Comparison of ENCODE assay signal across 33 cellular contexts in the genomic region with DNA sequence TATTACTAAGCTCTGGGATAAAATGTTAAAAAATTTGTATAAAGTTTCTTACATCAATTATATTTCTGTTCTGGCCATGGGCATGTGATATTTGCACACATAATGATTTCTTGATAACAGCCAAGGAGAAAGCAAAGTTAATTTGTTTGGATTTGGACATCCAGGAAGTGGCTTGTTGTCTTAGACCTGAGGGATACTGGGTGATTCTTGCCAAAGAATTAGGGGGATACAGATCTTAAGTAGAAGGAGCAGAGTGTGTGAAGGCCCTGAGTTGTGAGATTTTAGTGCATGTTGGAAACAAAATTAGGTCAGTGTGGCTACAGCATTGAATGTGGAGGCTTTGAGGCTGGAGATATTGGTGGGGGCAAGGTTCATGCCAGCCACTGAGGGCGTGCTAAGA.
"Had no signal": no experiment of that assay in that cellular context is flagged by ENCODE, and none has a peak within 500 bp of the region (broad histone marks: within the 10 kb centered on the region; RNA-seq: fewer than 3 reads in every experiment).

No MANE protein-coding gene starts in this region.

- H3K4me2 ChIP-seq: hepatocyte had no signal

- H3K9me3 Mint-ChIP-seq: activated B cell treated with CpG ODN at 0.5 μM for 24 hours; activated CD4-positive, alpha-beta memory T cell treated with anti-CD3 and anti-CD28 coated beads for 36 hours; activated naive CD4-positive, alpha-beta T cell treated with anti-CD3 and anti-CD28 coated beads for 36 hours; activated naive CD4-positive, alpha-beta T cell treated with anti-CD3 and anti-CD28 coated beads, Interleukin-2, amount 50 U/mL, for 24 hours; activated naive CD8-positive, alpha-beta T cell treated with anti-CD3 and anti-CD28 coated beads for 36 hours; activated naive CD8-positive, alpha-beta T cell treated with anti-CD3 and anti-CD28 coated beads, Interleukin-2, amount 50 U/mL, for 24 hours; activated T-helper 1 cell treated with anti-CD3 and anti-CD28 coated beads, Interleukin-12 subunit alpha, Interleukin-12 subunit beta, Interleukin-2, Interleukin-4 antibody, amounts not matched to agents 30 ng/mL and 10 ng/mL and 1 ng/mL, durations not matched to agents 14 hours and 24 hours and 36 hours; activated T-helper 2 cell treated with anti-CD3 and anti-CD28 coated beads, Interferon-gamma antibody, Interleukin-2, Interleukin-4, amounts not matched to agents 10 μg/mL and 5 μg/mL and 100 μg/mL, durations not matched to agents 14 hours and 24 hours and 36 hours had no signal

- H3K4me3 Mint-ChIP-seq: activated B cell treated with CpG ODN at 0.5 μM for 24 hours; activated CD4-positive, alpha-beta memory T cell treated with anti-CD3 and anti-CD28 coated beads for 36 hours; activated CD8-positive, alpha-beta memory T cell treated with anti-CD3 and anti-CD28 coated beads, Interleukin-2, amount 10 ng/mL, durations not matched to agents 7 days and 5 days; activated CD8-positive, alpha-beta T cell treated with anti-CD3 and anti-CD28 coated beads, Interleukin-2, amount 10 ng/mL, durations not matched to agents 7 days and 5 days; activated naive CD4-positive, alpha-beta T cell treated with anti-CD3 and anti-CD28 coated beads for 36 hours; activated naive CD4-positive, alpha-beta T cell treated with anti-CD3 and anti-CD28 coated beads, Interleukin-2, amount 50 U/mL, for 24 hours; activated naive CD8-positive, alpha-beta T cell treated with anti-CD3 and anti-CD28 coated beads for 36 hours; activated naive CD8-positive, alpha-beta T cell treated with anti-CD3 and anti-CD28 coated beads, Interleukin-2, amount 50 U/mL, for 24 hours; activated T-helper 1 cell treated with anti-CD3 and anti-CD28 coated beads, Interleukin-12 subunit alpha, Interleukin-12 subunit beta, Interleukin-2, Interleukin-4 antibody, amounts not matched to agents 30 ng/mL and 10 ng/mL and 1 ng/mL, durations not matched to agents 14 hours and 24 hours and 36 hours; effector memory CD8-positive, alpha-beta T cell had no signal

- H3K4me1 Mint-ChIP-seq: activated B cell treated with CpG ODN at 0.5 μM for 24 hours; activated CD8-positive, alpha-beta memory T cell treated with anti-CD3 and anti-CD28 coated beads, Interleukin-2, amount 10 ng/mL, durations not matched to agents 7 days and 5 days; activated naive CD4-positive, alpha-beta T cell treated with anti-CD3 and anti-CD28 coated beads, Interleukin-2, amount 50 U/mL, for 24 hours; activated naive CD8-positive, alpha-beta T cell treated with anti-CD3 and anti-CD28 coated beads for 36 hours; activated naive CD8-positive, alpha-beta T cell treated with anti-CD3 and anti-CD28 coated beads, Interleukin-2, amount 50 U/mL, for 24 hours had no signal

- H3K27me3 ChIP-seq: adrenal gland, body of pancreas, esophagus muscularis mucosa, foreskin keratinocyte, gastroesophageal sphincter, heart right ventricle, hepatocyte had no signal

- H2AFZ ChIP-seq: hepatocyte had no signal

- H3K27me3 Mint-ChIP-seq: activated B cell treated with CpG ODN at 0.5 μM for 24 hours; activated CD4-positive, alpha-beta memory T cell treated with anti-CD3 and anti-CD28 coated beads for 36 hours; activated CD8-positive, alpha-beta memory T cell treated with anti-CD3 and anti-CD28 coated beads, Interleukin-2, amount 10 ng/mL, durations not matched to agents 7 days and 5 days; activated naive CD4-positive, alpha-beta T cell treated with anti-CD3 and anti-CD28 coated beads, Interleukin-2, amount 50 U/mL, for 24 hours; activated naive CD8-positive, alpha-beta T cell treated with anti-CD3 and anti-CD28 coated beads for 36 hours; activated naive CD8-positive, alpha-beta T cell treated with anti-CD3 and anti-CD28 coated beads, Interleukin-2, amount 50 U/mL, for 24 hours; effector memory CD8-positive, alpha-beta T cell had no signal

- H3K79me2 ChIP-seq: hepatocyte had no signal

- ATAC-seq: activated CD4-positive, CD25-positive, alpha-beta regulatory T cell treated with anti-CD3 and anti-CD28 coated beads, Interleukin-2, amount 50 U/mL, for 24 hours; activated CD8-positive, alpha-beta memory T cell treated with anti-CD3 and anti-CD28 coated beads, Interleukin-2, amount 10 ng/mL, durations not matched to agents 7 days and 5 days; activated CD8-positive, alpha-beta T cell treated with anti-CD3 and anti-CD28 coated beads, Interleukin-2, amount 10 ng/mL, durations not matched to agents 7 days and 5 days; activated naive CD8-positive, alpha-beta T cell treated with anti-CD3 and anti-CD28 coated beads, Interleukin-2, amount 50 U/mL, for 24 hours; body of pancreas; effector memory CD8-positive, alpha-beta T cell; foreskin keratinocyte; gastroesophageal sphincter; heart right ventricle had no signal

- H3K27ac Mint-ChIP-seq: activated B cell treated with CpG ODN at 0.5 μM for 24 hours; activated CD4-positive, alpha-beta memory T cell treated with anti-CD3 and anti-CD28 coated beads for 36 hours; activated CD8-positive, alpha-beta memory T cell treated with anti-CD3 and anti-CD28 coated beads, Interleukin-2, amount 10 ng/mL, durations not matched to agents 7 days and 5 days; activated CD8-positive, alpha-beta T cell treated with anti-CD3 and anti-CD28 coated beads, Interleukin-2, amount 10 ng/mL, durations not matched to agents 7 days and 5 days; activated naive CD4-positive, alpha-beta T cell treated with anti-CD3 and anti-CD28 coated beads for 36 hours; activated naive CD4-positive, alpha-beta T cell treated with anti-CD3 and anti-CD28 coated beads, Interleukin-2, amount 50 U/mL, for 24 hours; activated naive CD8-positive, alpha-beta T cell treated with anti-CD3 and anti-CD28 coated beads for 36 hours; activated naive CD8-positive, alpha-beta T cell treated with anti-CD3 and anti-CD28 coated beads, Interleukin-2, amount 50 U/mL, for 24 hours; activated T-helper 1 cell treated with anti-CD3 and anti-CD28 coated beads, Interleukin-12 subunit alpha, Interleukin-12 subunit beta, Interleukin-2, Interleukin-4 antibody, amounts not matched to agents 30 ng/mL and 10 ng/mL and 1 ng/mL, durations not matched to agents 14 hours and 24 hours and 36 hours; activated T-helper 2 cell treated with anti-CD3 and anti-CD28 coated beads, Interferon-gamma antibody, Interleukin-2, Interleukin-4, amounts not matched to agents 10 μg/mL and 5 μg/mL and 100 μg/mL, durations not matched to agents 14 hours and 24 hours and 36 hours; effector memory CD8-positive, alpha-beta T cell had no signal

- H3K9me3 ChIP-seq: adrenal gland, body of pancreas, esophagus muscularis mucosa, gastroesophageal sphincter, heart right ventricle had no signal

- DNase-seq: activated B cell treated with CpG ODN at 0.5 μM for 24 hours; activated CD4-positive, alpha-beta memory T cell treated with anti-CD3 and anti-CD28 coated beads for 36 hours; activated CD4-positive, alpha-beta T cell treated with anti-CD3 and anti-CD28 coated beads for 48 hours; activated CD4-positive, alpha-beta T cell treated with anti-CD3 and anti-CD28 coated beads, Interleukin-2, amount 50 U/mL, for 1 hour; activated CD8-positive, alpha-beta memory T cell treated with anti-CD3 and anti-CD28 coated beads, Interleukin-2, amount 10 ng/mL, durations not matched to agents 7 days and 5 days; activated CD8-positive, alpha-beta memory T cell treated with anti-CD3 and anti-CD28 coated beads, Interleukin-2, amount 50 U/mL, for 4 hours; activated CD8-positive, alpha-beta T cell treated with anti-CD3 and anti-CD28 coated beads, Interleukin-2, amount 10 ng/mL, durations not matched to agents 7 days and 5 days; activated effector memory CD4-positive, alpha-beta T cell treated with anti-CD3 and anti-CD28 coated beads, Interleukin-2, amount 50 U/mL, for 16 hours; activated naive CD4-positive, alpha-beta T cell treated with anti-CD3 and anti-CD28 coated beads for 36 hours; activated naive CD8-positive, alpha-beta T cell treated with anti-CD3 and anti-CD28 coated beads for 36 hours; activated naive CD8-positive, alpha-beta T cell treated with anti-CD3 and anti-CD28 coated beads, Interleukin-2, amount 50 U/mL, for 24 hours; activated T-cell treated with anti-CD3 and anti-CD28 coated beads, Interleukin-2, amount 50 U/mL, for 1 hour; activated T-cell treated with anti-CD3 and anti-CD28 coated beads, Interleukin-2, amount 50 U/mL, for 48 hours; adrenal gland; amygdala; aorta; body of pancreas; caudate nucleus; cortex of kidney; dermis blood vessel endothelial cell; effector CD4-positive, alpha-beta T cell; effector memory CD8-positive, alpha-beta T cell; erythroblast; foreskin keratinocyte; heart right ventricle; T-helper 2 cell had no signal

- H3K36me3 ChIP-seq: adrenal gland, esophagus muscularis mucosa, gastroesophageal sphincter, heart right ventricle had no signal

- H3K36me3 Mint-ChIP-seq: activated CD4-positive, alpha-beta memory T cell treated with anti-CD3 and anti-CD28 coated beads for 36 hours; activated CD8-positive, alpha-beta memory T cell treated with anti-CD3 and anti-CD28 coated beads, Interleukin-2, amount 10 ng/mL, durations not matched to agents 7 days and 5 days; activated naive CD4-positive, alpha-beta T cell treated with anti-CD3 and anti-CD28 coated beads, Interleukin-2, amount 50 U/mL, for 24 hours; activated naive CD8-positive, alpha-beta T cell treated with anti-CD3 and anti-CD28 coated beads for 36 hours had no signal

- H3K27ac ChIP-seq: adrenal gland, body of pancreas, esophagus muscularis mucosa, foreskin keratinocyte, gastroesophageal sphincter, heart right ventricle, hepatocyte had no signal

- H3K4me3 ChIP-seq: adrenal gland, body of pancreas, esophagus muscularis mucosa, gastroesophageal sphincter, heart right ventricle, hepatocyte had no signal
